8 cellular contexts compared by ENCODE assay signal in the genomic region with DNA sequence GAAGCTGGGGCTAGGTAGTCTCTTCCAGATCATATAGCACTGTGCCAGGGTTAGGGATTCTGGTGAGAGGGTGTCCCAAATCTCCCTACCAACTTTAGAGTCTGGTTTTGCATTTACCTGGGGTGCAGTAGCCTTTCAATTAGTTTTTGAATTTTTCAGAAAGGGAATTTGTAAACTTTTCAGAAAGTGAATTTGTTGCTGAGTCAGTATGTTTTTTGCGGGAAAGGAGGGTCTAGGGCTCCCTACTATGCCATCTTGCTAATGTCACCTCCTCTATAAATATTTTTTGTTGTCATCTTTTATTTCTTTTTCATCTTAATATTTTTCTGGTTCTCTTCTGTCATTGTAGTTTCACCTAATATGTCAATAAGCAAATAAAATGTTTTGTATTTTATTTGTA.
"Had no signal": no experiment of that assay in that cellular context is flagged by ENCODE, and none has a peak within 500 bp of the region (broad histone marks: within the 10 kb centered on the region; RNA-seq: fewer than 3 reads in every experiment).

No MANE protein-coding gene starts in this region.

- H3K4me3 ChIP-seq: GM23248 had no signal

- H3K27ac ChIP-seq: GM23248, KMS-11 had no signal

- H3K9ac ChIP-seq: GM23248, KMS-11 had no signal

- H2AFZ ChIP-seq: GM23248 had no signal

- FAIRE-seq: HTR-8/SVneo had no signal

- H3K4me2 ChIP-seq: KMS-11 had no signal

- DNase-seq: GM23248, GOT3, H7, HCEC 1CT, Karpas-422, KBM-7 had no signal
